In genomic region chr7:42856605-42856987, GRCh38 we compare ENCODE assay signal across 10 cellular contexts. TPM values are rescaled to one million over a fixed set of nuclear protein-coding genes. Genes with fewer than 3 reads are reported as not detected.
DNase-seq lines count a peak whose midpoint lies in the region; ATAC-seq, FAIRE-seq and TF ChIP-seq lines count a peak whose summit lies in the region.
"Had no signal": no experiment of that assay in that cellular context is flagged by ENCODE, and none has a peak within 500 bp of the region (broad histone marks: within the 10 kb centered on the region; RNA-seq: fewer than 3 reads in every experiment).

No MANE protein-coding gene starts in this region.

- H3K36me3 ChIP-seq in left lung = no peaks in the 10 kb centered on the region
- no peaks in the 10 kb centered on the region for H3K36me3 ChIP-seq in tibial nerve

- H3K4me3 Mint-ChIP-seq in activated naive CD4-positive, alpha-beta T cell treated with anti-CD3 and anti-CD28 coated beads, Interleukin-2, amount 10 ng/mL, durations not matched to agents 7 days and 5 days = peak overlapping the region; percentile 24
- H3K4me3 Mint-ChIP-seq in activated naive CD8-positive, alpha-beta T cell = peak overlapping the region; percentile 81

- H3K9me3 ChIP-seq in left lung = no peaks in the 10 kb centered on the region
- peaks cover 0 to 8% (median 0%) of the 10 kb centered on the region in 4 donors for H3K9me3 ChIP-seq in tibial nerve

- H3K36me3 Mint-ChIP-seq in activated naive CD4-positive, alpha-beta T cell treated with anti-CD3 and anti-CD28 coated beads, Interleukin-2, amount 10 ng/mL, durations not matched to agents 7 days and 5 days = no peaks in the 10 kb centered on the region
- H3K36me3 Mint-ChIP-seq in activated naive CD8-positive, alpha-beta T cell = no peaks in the 10 kb centered on the region
- H3K36me3 Mint-ChIP-seq: IgD-negative memory B cell had no signal

- 34 to 59% methylated on average over 19 of the region's 19 CpGs for WGBS in tibial nerve, 2 donors

- H3K4me1 ChIP-seq in left lung (peaks cover 0 to 4% of the 10 kb centered on the region in 2 donors), tibial nerve (peaks cover 0 to 10% (median 0%) of the 10 kb centered on the region in 4 donors)

- no peak overlapping the region for H3K27ac Mint-ChIP-seq in activated naive CD4-positive, alpha-beta T cell treated with anti-CD3 and anti-CD28 coated beads, Interleukin-2, amount 10 ng/mL, durations not matched to agents 7 days and 5 days
- no peak overlapping the region for H3K27ac Mint-ChIP-seq in activated naive CD8-positive, alpha-beta T cell
- H3K27ac Mint-ChIP-seq: IgD-negative memory B cell had no signal

- H3K27ac ChIP-seq in left lung (peak overlapping the region in 1 of 2 donors; percentile 20), tibial nerve (no peak overlapping the region)

- FAIRE-seq in RCC 7860 (lab: Jason Lieb, UNC) = no peak
- FAIRE-seq: D721Med had no signal

- no peak for TF ChIP-seq EP300 in tibial nerve (IDR thresholded peaks at IDR 0.05)

- CTCF ChIA-PET in activated naive CD4-positive, alpha-beta T cell treated with anti-CD3 and anti-CD28 coated beads, Interleukin-2, amount 10 ng/mL, durations not matched to agents 7 days and 5 days (lab: Charles Lee) = interaction anchor here (1.4 kb wide), 1 partner anchor 20 kb away, joined by 3 read pairs; no protein-coding TSS in a partner anchor

- H3K27me3 Mint-ChIP-seq in activated naive CD4-positive, alpha-beta T cell treated with anti-CD3 and anti-CD28 coated beads, Interleukin-2, amount 10 ng/mL, durations not matched to agents 7 days and 5 days = peaks cover 42% of the 10 kb centered on the region
- peaks cover 20% of the 10 kb centered on the region for H3K27me3 Mint-ChIP-seq in activated naive CD8-positive, alpha-beta T cell

- H3K27me3 ChIP-seq in left lung = peaks cover 0 to 38% of the 10 kb centered on the region in 2 donors
- peaks cover 0 to 8% of the 10 kb centered on the region in 2 donors for H3K27me3 ChIP-seq in tibial nerve

- H3K4me3 ChIP-seq in left lung = peak overlapping the region; percentile 28 to 37
- peak overlapping the region in 3 of 4 donors; percentile 21 to 47 (median 40) for H3K4me3 ChIP-seq in tibial nerve

- no peaks in the 10 kb centered on the region for H3K9me3 Mint-ChIP-seq in activated naive CD4-positive, alpha-beta T cell treated with anti-CD3 and anti-CD28 coated beads, Interleukin-2, amount 10 ng/mL, durations not matched to agents 7 days and 5 days
- H3K9me3 Mint-ChIP-seq in activated naive CD8-positive, alpha-beta T cell (ENCODE audit: low read depth) = no peaks in the 10 kb centered on the region

- TF ChIP-seq CTCF in left lung (IDR thresholded peaks at IDR 0.05) = no peak
- no peak for TF ChIP-seq CTCF in tibial nerve (IDR thresholded peaks at IDR 0.05)

- intact Hi-C loops in left lung (cut with DNase I) = loop anchor here in 1 of 2 donors (10.0 kb wide), 1 partner anchor 912 kb away; no protein-coding TSS in a partner anchor

- H3K4me1 Mint-ChIP-seq in activated naive CD4-positive, alpha-beta T cell treated with anti-CD3 and anti-CD28 coated beads, Interleukin-2, amount 10 ng/mL, durations not matched to agents 7 days and 5 days = peaks cover 2% of the 10 kb centered on the region
- H3K4me1 Mint-ChIP-seq in activated naive CD8-positive, alpha-beta T cell (ENCODE audit: low read depth) = peaks cover 9% of the 10 kb centered on the region

- ATAC-seq in left lung = peak; percentile 73

- DNase-seq in activated naive CD4-positive, alpha-beta T cell treated with anti-CD3 and anti-CD28 coated beads, Interleukin-2, amount 10 ng/mL, durations not matched to agents 7 days and 5 days = no peak
- no peak for DNase-seq in activated naive CD4-positive, alpha-beta T cell (lab: John Stamatoyannopoulos, UW)
- peak in 1 of 2 donors; percentile 57 for DNase-seq in left lung
- DNase-seq in tibial nerve (ENCODE audit: low spot score in 2 of 2) = no peak
- DNase-seq in RCC 7860 (ENCODE audit: low spot score) = no peak
- no peak for DNase-seq in NCI-H345 (lab: John Stamatoyannopoulos, UW)
- no peak for DNase-seq in NCI-H2081 (lab: John Stamatoyannopoulos, UW)

- no peak for TF ChIP-seq POLR2A in tibial nerve (IDR thresholded peaks at IDR 0.05)

RNA-seq across cellular contexts. Expression of gene C7orf25, which starts 55.3 kb away (rescaled TPM):
- total RNA-seq in left lung (1 to 10 TPM; 6.5 to 7.2 TPM), tibial nerve (10 to 100 TPM; 12.8 to 28.2 (median 14.6) TPM)
